13 cellular contexts compared by ENCODE assay signal in the genomic region with DNA sequence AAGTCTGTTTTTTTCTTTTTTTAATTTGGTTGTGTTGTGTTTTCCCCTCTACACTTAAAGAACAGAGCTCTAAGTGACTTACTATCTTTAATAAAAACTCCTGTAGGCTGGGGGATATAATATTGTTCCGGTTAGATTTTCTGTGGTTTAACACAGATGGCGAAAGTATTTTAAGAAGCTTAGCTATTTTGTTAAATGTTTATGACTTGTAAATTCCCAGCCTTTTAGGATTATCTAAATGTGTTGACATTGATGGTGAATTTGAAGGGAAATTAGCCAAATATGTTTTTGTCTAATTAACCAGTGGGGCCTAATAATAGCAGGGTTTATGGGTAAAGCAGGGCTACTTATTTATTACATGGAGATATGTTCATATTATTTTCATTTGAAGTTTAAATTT.
"Had no signal": no experiment of that assay in that cellular context is flagged by ENCODE, and none has a peak within 500 bp of the region (broad histone marks: within the 10 kb centered on the region; RNA-seq: fewer than 3 reads in every experiment).

No MANE protein-coding gene starts in this region.

- H3K4me3 ChIP-seq: mucosa of descending colon, sigmoid colon had no signal

- DNase-seq: activated CD8-positive, alpha-beta memory T cell treated with anti-CD3 and anti-CD28 coated beads, Interleukin-2, amount 50 U/mL, for 48 hours; activated CD8-positive, alpha-beta T cell treated with anti-CD3 and anti-CD28 coated beads, Interleukin-2, amount 10 ng/mL, durations not matched to agents 7 days and 5 days; activated naive CD4-positive, alpha-beta T cell treated with Interleukin-2 at 50 U/mL for 16 hours; activated naive CD8-positive, alpha-beta T cell treated with anti-CD3 and anti-CD28 coated beads, Interleukin-2, amount 50 U/mL, for 24 hours; dermis blood vessel endothelial cell; erythroblast; glutamatergic neuron; mucosa of descending colon; occipital lobe; sigmoid colon; stimulated activated CD4-positive, alpha-beta T cell treated with anti-CD3 and anti-CD28 coated beads, Interleukin-2, amount 100 ng/mL, for 48 hours; stimulated activated naive CD4-positive, alpha-beta T cell treated with Interleukin-2 at 50 U/mL for 16 hours; SW 1271 had no signal
